In the genomic region with DNA sequence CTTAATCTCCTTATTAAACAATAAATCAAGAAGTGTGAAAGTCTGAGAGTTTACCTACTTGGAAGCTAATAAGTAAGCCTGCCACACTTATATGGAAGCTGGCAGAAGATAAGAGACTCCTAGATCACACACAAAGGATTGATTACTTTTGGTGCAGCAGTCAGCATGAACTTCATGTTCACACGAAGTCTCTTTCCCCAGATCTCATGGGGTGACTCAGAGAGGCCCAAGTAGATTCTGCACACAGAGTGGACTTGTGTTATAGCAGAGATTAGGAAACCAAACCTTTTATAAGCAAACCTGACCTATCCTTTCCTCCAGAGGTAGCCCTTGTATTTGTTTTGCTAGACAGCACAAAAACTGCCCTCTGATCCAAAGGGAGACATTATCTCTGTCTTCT, we compare ENCODE assay signal across 26 cellular contexts.
"Had no signal": no experiment of that assay in that cellular context is flagged by ENCODE, and none has a peak within 500 bp of the region (broad histone marks: within the 10 kb centered on the region; RNA-seq: fewer than 3 reads in every experiment).

No MANE protein-coding gene starts in this region.

- H2AFZ ChIP-seq: neural progenitor cell had no signal

- DNase-seq: colonic mucosa; effector CD8-positive, alpha-beta T cell; erythroblast; esophagus squamous epithelium; mesendoderm; midbrain; naive thymus-derived CD4-positive, alpha-beta T cell; right cardiac atrium; sigmoid colon; spleen; stimulated activated CD4-positive, alpha-beta T cell treated with anti-CD3 and anti-CD28 coated beads, Interleukin-2, amount 100 ng/mL, for 48 hours; stimulated activated naive B cell treated with anti-CD40 and anti-IgM and Interleukin-4, amounts not matched to agents 10 μg/mL and 1 μg/mL and 100 μg/mL, for 72 hours; transverse colon; upper lobe of right lung; uterus had no signal

- FAIRE-seq: endothelial cell of umbilical vein, frontal cortex, keratinocyte had no signal

- H3K9me3 ChIP-seq: colonic mucosa, esophagus squamous epithelium, prostate gland, sigmoid colon, spleen, suprapubic skin, transverse colon, upper lobe of right lung, uterus had no signal

- H3K4me3 ChIP-seq: colonic mucosa, esophagus squamous epithelium, lung, neural progenitor cell, prostate gland, sigmoid colon, spleen, suprapubic skin, transverse colon, upper lobe of right lung, uterus had no signal

- H3K27ac ChIP-seq: colonic mucosa, esophagus squamous epithelium, neural progenitor cell, prostate gland, sigmoid colon, spleen, suprapubic skin, transverse colon, upper lobe of right lung, uterus had no signal

- H3K36me3 ChIP-seq: colonic mucosa, esophagus squamous epithelium, neural progenitor cell, prostate gland, sigmoid colon, spleen, suprapubic skin, transverse colon, upper lobe of right lung, uterus had no signal

- H3K4me1 ChIP-seq: colonic mucosa, esophagus squamous epithelium, prostate gland, sigmoid colon, spleen, suprapubic skin, transverse colon, upper lobe of right lung, uterus had no signal

- H3K27me3 ChIP-seq: colonic mucosa, neural progenitor cell, sigmoid colon, suprapubic skin, transverse colon, uterus had no signal

- H3K4me2 ChIP-seq: neural progenitor cell had no signal

- H3K27ac Mint-ChIP-seq: dendritic cell treated with granulocyte-macrophage colony-stimulating factor and Interleukin-4, amounts not matched to agents 40 ng/mL and 50 ng/mL, for 4 days; naive thymus-derived CD4-positive, alpha-beta T cell; nephron; neural progenitor cell; stimulated activated naive B cell treated with anti-CD40 and anti-IgM and Interleukin-4, amounts not matched to agents 10 μg/mL and 1 μg/mL and 100 μg/mL, for 72 hours; stimulated activated naive CD8-positive, alpha-beta T cell treated with anti-CD3 and anti-CD28 coated beads, Interleukin-15, Interleukin-2, amounts not matched to agents 100 ng/mL and 50 ng/mL, for 24 hours had no signal

- H3K4me1 Mint-ChIP-seq: naive thymus-derived CD4-positive, alpha-beta T cell; nephron; stimulated activated naive B cell treated with anti-CD40 and anti-IgM and Interleukin-4, amounts not matched to agents 10 μg/mL and 1 μg/mL and 100 μg/mL, for 72 hours had no signal

- H3K4me3 Mint-ChIP-seq: dendritic cell treated with granulocyte-macrophage colony-stimulating factor and Interleukin-4, amounts not matched to agents 40 ng/mL and 50 ng/mL, for 4 days; naive thymus-derived CD4-positive, alpha-beta T cell; nephron; neural progenitor cell; stimulated activated naive B cell treated with anti-CD40 and anti-IgM and Interleukin-4, amounts not matched to agents 10 μg/mL and 1 μg/mL and 100 μg/mL, for 72 hours; stimulated activated naive CD8-positive, alpha-beta T cell treated with anti-CD3 and anti-CD28 coated beads, Interleukin-15, Interleukin-2, amounts not matched to agents 100 ng/mL and 50 ng/mL, for 24 hours had no signal

- ATAC-seq: left lobe of liver; naive thymus-derived CD4-positive, alpha-beta T cell; right cardiac atrium; stimulated activated naive B cell treated with anti-CD40 and anti-IgM and Interleukin-4, amounts not matched to agents 10 μg/mL and 1 μg/mL and 100 μg/mL, for 72 hours; upper lobe of right lung had no signal

- H3K9me3 Mint-ChIP-seq: dendritic cell treated with granulocyte-macrophage colony-stimulating factor and Interleukin-4, amounts not matched to agents 40 ng/mL and 50 ng/mL, for 4 days; naive thymus-derived CD4-positive, alpha-beta T cell; nephron; stimulated activated naive B cell treated with anti-CD40 and anti-IgM and Interleukin-4, amounts not matched to agents 10 μg/mL and 1 μg/mL and 100 μg/mL, for 72 hours; stimulated activated naive CD8-positive, alpha-beta T cell treated with anti-CD3 and anti-CD28 coated beads, Interleukin-15, Interleukin-2, amounts not matched to agents 100 ng/mL and 50 ng/mL, for 24 hours had no signal

- H3K9ac ChIP-seq: neural progenitor cell had no signal

- H3K36me3 Mint-ChIP-seq: naive thymus-derived CD4-positive, alpha-beta T cell; neural progenitor cell; stimulated activated naive B cell treated with anti-CD40 and anti-IgM and Interleukin-4, amounts not matched to agents 10 μg/mL and 1 μg/mL and 100 μg/mL, for 72 hours had no signal
